ENCODE assay signal across 8 cellular contexts in the genomic region with DNA sequence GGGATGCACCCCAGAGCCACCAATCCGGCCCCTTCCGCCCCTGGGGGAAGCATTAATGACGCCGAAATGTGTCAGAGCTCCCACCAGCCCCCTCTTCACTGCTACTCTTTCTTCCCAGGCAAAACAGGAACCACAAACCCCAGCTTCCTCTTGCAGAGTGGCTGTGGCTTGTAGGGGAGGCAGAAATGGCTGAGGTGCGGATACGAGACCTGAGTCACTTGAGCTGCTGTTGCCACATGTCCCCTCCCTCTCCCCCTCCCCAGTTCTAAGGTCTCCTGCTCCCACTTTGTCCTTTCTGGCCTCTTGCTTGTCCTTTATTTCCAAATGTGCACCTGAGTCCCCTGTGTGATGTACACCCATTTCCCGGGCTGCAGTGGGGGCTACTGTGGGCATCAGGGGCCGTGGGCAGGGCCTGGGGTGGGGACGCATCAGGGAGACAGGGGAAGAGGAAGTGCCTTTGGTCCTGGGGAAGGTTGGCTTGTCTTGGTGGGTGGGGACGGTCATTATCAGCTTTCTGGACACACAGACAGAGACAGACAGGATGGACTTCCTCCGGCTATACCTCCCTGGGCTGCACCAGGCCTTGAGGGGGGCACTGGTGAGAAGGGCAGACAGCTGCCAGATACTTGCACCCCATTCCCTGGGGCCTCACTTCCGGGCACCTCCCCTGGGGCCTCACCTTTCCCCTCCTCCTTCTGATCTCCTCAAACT.
DNase-seq lines count a peak whose midpoint lies in the region; ATAC-seq and TF ChIP-seq lines count a peak whose summit lies in the region.

A gene with protein sequence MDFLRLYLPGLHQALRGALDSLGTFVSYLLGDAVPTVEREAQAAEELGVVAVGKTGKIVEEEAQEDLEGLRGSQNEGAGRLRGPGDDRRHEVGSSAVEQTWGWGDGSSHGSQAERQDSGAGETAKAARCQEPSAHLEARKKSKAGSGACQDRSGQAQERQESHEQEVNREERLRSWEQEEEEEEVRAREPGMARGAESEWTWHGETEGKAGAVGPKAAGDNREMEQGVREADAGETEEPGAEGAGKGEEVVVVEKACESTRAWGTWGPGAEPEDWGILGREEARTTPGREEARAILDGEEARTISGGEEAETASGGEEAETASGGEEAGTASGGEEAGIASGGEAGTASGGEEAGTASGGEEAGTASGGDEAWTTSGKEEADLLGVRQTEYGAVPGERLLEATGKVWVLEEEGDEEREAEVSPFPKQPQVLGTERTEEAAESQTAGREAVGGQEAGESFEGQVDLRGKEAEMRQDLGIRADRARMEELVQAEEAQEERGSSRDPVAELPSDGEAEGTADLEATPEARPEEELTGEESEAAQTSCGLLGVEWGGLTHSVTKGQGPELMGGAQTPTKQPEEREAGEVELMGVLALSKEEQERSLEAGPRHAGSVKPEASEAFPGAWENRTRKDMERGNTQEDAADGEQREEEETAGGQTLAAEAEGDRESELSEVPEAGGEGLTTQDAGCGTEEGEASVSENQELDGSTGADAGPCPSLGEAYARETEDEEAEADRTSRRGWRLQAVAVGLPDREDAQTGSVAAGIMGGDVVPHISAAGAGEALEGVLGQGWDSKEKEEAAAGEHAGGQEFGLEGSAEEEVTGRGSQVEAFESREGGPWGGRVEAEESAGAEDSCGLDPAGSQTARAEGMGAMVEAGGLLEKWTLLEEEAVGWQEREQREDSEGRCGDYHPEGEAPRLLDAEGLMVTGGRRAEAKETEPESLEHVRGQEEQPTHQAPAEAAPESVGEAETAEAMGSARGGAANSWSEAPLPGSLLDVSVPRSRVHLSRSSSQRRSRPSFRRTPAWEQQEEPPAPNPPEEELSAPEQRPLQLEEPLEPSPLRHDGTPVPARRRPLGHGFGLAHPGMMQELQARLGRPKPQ (plus strand): TSS at position 503 of the 711 bp plus-strand sequence. CDS start 39 bp downstream, at position 542.

- H3K4me3 ChIP-seq in DND-41 (ENCODE audit: low read depth in 1 of 2, low read length in 2 of 2) (peak within 1 kb of the TSS; percentile 15 to 83; a peak in 3 of 4 replicates), mucosa of rectum (ENCODE audit: low read length in 2 of 2) (peak within 1 kb of the TSS; percentile 65 to 82)

- H3K27me3 ChIP-seq in DND-41 (ENCODE audit: insufficient read depth, low read length, poor library complexity) = no peaks in the 10 kb centered on the region
- H3K27me3 ChIP-seq in mucosa of rectum (ENCODE audit: control insufficient read depth in 2 of 2, insufficient read depth in 2 of 2, low read length in 2 of 2) = no peaks in the 10 kb centered on the region

- H2AFZ ChIP-seq in DND-41 (ENCODE audit: low read depth, low read length) = peak within 1 kb of the TSS; percentile 77

- H3K27ac ChIP-seq in DND-41 (ENCODE audit: low read length) (peak within 1 kb of the TSS; percentile 93), mucosa of rectum (ENCODE audit: low read depth in 2 of 2, low read length in 2 of 2) (peak within 1 kb of the TSS; percentile 94)

- DNase-seq in DND-41 = peak; percentile 94
- peak; percentile 97 for DNase-seq in SIG-M5 treated with dmso at 0.1 percent for 504 hours (lab: John Stamatoyannopoulos, UW; ENCODE audit: unreplicated experiment)
- DNase-seq in activated gamma-delta T cell treated with anti-CD3 and anti-CD28 coated beads, Interleukin-2, amount 50 U/mL, for 16 hours (ENCODE audit: low read depth) = peak; percentile 86
- DNase-seq in stimulated activated naive CD8-positive, alpha-beta T cell treated with anti-CD3 and anti-CD28 coated beads, Interleukin-15, Interleukin-2, amounts not matched to agents 100 U/mL and 50 U/mL, for 24 hours = peak; percentile 88
- DNase-seq in NCI-H748 treated with DMSO at 0.1 percent for 48 hours (lab: John Stamatoyannopoulos, UW) = no peak
- no peak for DNase-seq in COLO829 (ENCODE audit: low spot score)

- H3K4me2 ChIP-seq in DND-41 (ENCODE audit: insufficient read depth, low read length) = peak within 1 kb of the TSS; percentile 84

- H3K36me3 ChIP-seq in DND-41 (ENCODE audit: insufficient read depth, low read length) (peaks cover 11% of the 10 kb centered on the region), mucosa of rectum (ENCODE audit: control insufficient read depth in 2 of 2, insufficient read depth in 2 of 2, low read length in 2 of 2) (peaks cover 7 to 12% of the 10 kb centered on the region in 2 donors)

- H3K9ac ChIP-seq in DND-41 (ENCODE audit: low read depth, low read length) (peak within 1 kb of the TSS; percentile 64), mucosa of rectum (ENCODE audit: low read depth in 1 of 2, low read length in 2 of 2) (peak within 1 kb of the TSS; percentile 92 to 94)

- no peak for TF ChIP-seq CTCF in DND-41 (IDR thresholded peaks at IDR 0.05; ENCODE audit: borderline replicate concordance, extremely low read depth, low read length, poor library complexity, severe bottlenecking)

- H3K9me3 ChIP-seq in DND-41 (ENCODE audit: insufficient read depth, low read length, severe bottlenecking) = no peaks in the 10 kb centered on the region
- H3K9me3 ChIP-seq in mucosa of rectum (ENCODE audit: control insufficient read depth in 2 of 2, low read length in 2 of 2) = no peaks in the 10 kb centered on the region

- H3K79me2 ChIP-seq in DND-41 (ENCODE audit: insufficient read depth, low read length) = peaks cover 24% of the 10 kb centered on the region

- ATAC-seq in DND-41 (ENCODE audit: insufficient read depth, low read depth) = peak; percentile 89
- ATAC-seq in HG02571 (IDR thresholded peaks at IDR 0.05; ENCODE audit: unreplicated experiment) = peak; percentile 30
- peak; percentile 84 for ATAC-seq in stimulated activated naive CD8-positive, alpha-beta T cell treated with anti-CD3 and anti-CD28 coated beads, Interleukin-15, Interleukin-2, amounts not matched to agents 100 U/mL and 50 U/mL, for 24 hours

- H4K20me1 ChIP-seq in DND-41 (ENCODE audit: insufficient read depth, low read length) = no peaks in the 10 kb centered on the region

- peaks cover 48% of the 10 kb centered on the region for H3K4me1 ChIP-seq in DND-41 (ENCODE audit: insufficient read depth, low read length)
- peaks cover 29 to 38% of the 10 kb centered on the region in 2 donors for H3K4me1 ChIP-seq in mucosa of rectum (ENCODE audit: control insufficient read depth in 2 of 2, insufficient read depth in 2 of 2, low read length in 2 of 2)

Comparison
In these comparisons a context has a peak if more than half of its experiments do, and no peak if none do; other contexts are left out.
1. ATAC-seq: peak in every context shown above with its lines; median percentile 89 in DND-41; 84 in stimulated activated naive CD8-positive, alpha-beta T cell treated with anti-CD3 and anti-CD28 coated beads, Interleukin-15, Interleukin-2, amounts not matched to agents 100 U/mL and 50 U/mL, for 24 hours; 30 in HG02571.
2. DNase-seq: peak in DND-41 (single experiment), SIG-M5 treated with dmso at 0.1 percent for 504 hours (single experiment), activated gamma-delta T cell treated with anti-CD3 and anti-CD28 coated beads, Interleukin-2, amount 50 U/mL, for 16 hours (single experiment) and stimulated activated naive CD8-positive, alpha-beta T cell treated with anti-CD3 and anti-CD28 coated beads, Interleukin-15, Interleukin-2, amounts not matched to agents 100 U/mL and 50 U/mL, for 24 hours (single experiment); none in NCI-H748 treated with DMSO at 0.1 percent for 48 hours (single experiment) and COLO829 (single experiment).